Comparison of ENCODE assay signal across 18 cellular contexts in genomic region chr7:96739609-96740008, GRCh38. TPM values are rescaled to one million over a fixed set of nuclear protein-coding genes. Genes with fewer than 3 reads are reported as not detected.
DNase-seq lines count a peak whose midpoint lies in the region; ATAC-seq and TF ChIP-seq lines count a peak whose summit lies in the region.
"Had no signal": no experiment of that assay in that cellular context is flagged by ENCODE, and none has a peak within 500 bp of the region (broad histone marks: within the 10 kb centered on the region; RNA-seq: fewer than 3 reads in every experiment).

No MANE protein-coding gene starts in this region.

- H3K36me3 ChIP-seq in A673 (ENCODE audit: insufficient read depth, low read length, poor library complexity, severe bottlenecking) (no peaks in the 10 kb centered on the region), H7 (replicated peaks; ENCODE audit: control insufficient read depth, insufficient read depth, low read length) (no peaks in the 10 kb centered on the region)
- H3K36me3 ChIP-seq: BE2C had no signal

- TF ChIP-seq CTCF in A673 (conservative IDR thresholded peaks at IDR 0.05; ENCODE audit: low read depth, low read length), result no peak
- no peak for TF ChIP-seq CTCF in choroid plexus epithelial cell (conservative IDR thresholded peaks at IDR 0.05; ENCODE audit: low read depth, low read length)

- CTCF ChIA-PET in A673 (lab: Charles Lee), result no interaction called here

- H3K9me3 ChIP-seq in A673 (ENCODE audit: low read depth, low read length, poor library complexity, severe bottlenecking), result no peaks in the 10 kb centered on the region
- H3K9me3 ChIP-seq: A549, BE2C, SK-N-SH had no signal

- H3K4me3 ChIP-seq in A673 (ENCODE audit: low read depth, low read length, poor library complexity, severe bottlenecking), result no peak overlapping the region
- H3K4me3 ChIP-seq in H7 (ENCODE audit: insufficient read depth, low read depth, low read length), result no peak overlapping the region
- no peak overlapping the region for H3K4me3 ChIP-seq in choroid plexus epithelial cell (ENCODE audit: low read depth, low read length)
- H3K4me3 ChIP-seq: A549, GM23248 had no signal

- POLR2A ChIA-PET in A673 (lab: Charles Lee; ENCODE audit: low non-redundant PET), result no interaction called here

- H3K4me1 ChIP-seq in A673 (ENCODE audit: insufficient read depth, low read length, poor library complexity, severe bottlenecking), result peaks cover 61% of the 10 kb centered on the region
- H3K4me1 ChIP-seq: A549, BE2C had no signal

- intact Hi-C loops in A673 (cut with micrococcal nuclease; ENCODE audit: unreplicated experiment), result loop anchor here (2.0 kb wide), 1 partner anchor 663 kb away; no protein-coding TSS in a partner anchor

- BruUV-seq in A673 (replicated peaks; lab: Mats Ljungman, UMichigan), result no TSS peak

- H3K27ac ChIP-seq in A673 (ENCODE audit: low read depth, low read length, poor library complexity, severe bottlenecking), result peak overlapping the region; percentile 82
- H3K27ac ChIP-seq: A549, GM23248 had no signal

- ATAC-seq in HG03135 (IDR thresholded peaks at IDR 0.05; ENCODE audit: unreplicated experiment) (no peak), HG03521 (IDR thresholded peaks at IDR 0.05; ENCODE audit: unreplicated experiment) (no peak)
- ATAC-seq: A549, HCT116 had no signal

- H3K27me3 ChIP-seq in A673 (replicated peaks; ENCODE audit: insufficient read depth, low read depth, low read length, poor library complexity) (no peaks in the 10 kb centered on the region), H7 (ENCODE audit: control insufficient read depth, insufficient read depth, low read length) (no peaks in the 10 kb centered on the region; the same call in 1 of the 2 replicates)
- H3K27me3 ChIP-seq: BE2C had no signal

- DNase-seq in A673 (ENCODE audit: low spot score) (peak; percentile 85), H7 (peak; percentile 16), NCI-H2081 (lab: John Stamatoyannopoulos, UW) (peak; percentile 67 to 90), choroid plexus epithelial cell (ENCODE audit: low read depth) (peak; percentile 12), RKO (ENCODE audit: low spot score) (no peak), DMS79 (lab: John Stamatoyannopoulos, UW) (no peak)
- DNase-seq: BE2C, DMS79 treated with DMSO at 0.1 percent for 48 hours, GM23248, Kasumi-1, NCI-H1694, NCI-H510A treated with DMSO at 0.1 percent for 48 hours, SIG-M5, SK-N-SH had no signal

RNA-seq across cellular contexts. Expression of gene SEM1, which starts 30.0 kb away (rescaled TPM):
- total RNA-seq in A673 (2021), result 115 and 122 TPM in 2 replicates
- total RNA-seq in H7 (2014; rRNA removed; shearing (Covaris generic)), result 54.0 and 78.1 TPM in 2 replicates

Comparison
In these comparisons a context has a peak if more than half of its experiments do, and no peak if none do; other contexts are left out.
1. DNase-seq: peak in A673 (single experiment), H7 (single experiment), NCI-H2081 (2 of 2) and choroid plexus epithelial cell (single experiment); none in RKO (single experiment) and DMS79 (single experiment).